ENCODE assay signal across 7 cellular contexts in genomic region chr11:6658647-6659046, GRCh38.
"Had no signal": no experiment of that assay in that cellular context is flagged by ENCODE, and none has a peak within 500 bp of the region (broad histone marks: within the 10 kb centered on the region; RNA-seq: fewer than 3 reads in every experiment).

No MANE protein-coding gene starts in this region.

- H3K4me3 ChIP-seq: GM23338, HAP-1, K562 had no signal

- H3K9me3 ChIP-seq: HAP-1 had no signal

- H3K4me1 ChIP-seq: HAP-1 had no signal

- H3K36me3 ChIP-seq: HAP-1 had no signal

- DNase-seq: H7, HFFc6, IMR-90, KG1 had no signal
